20 cellular contexts compared by ENCODE assay signal in genomic region chr3:157700405-157700804, GRCh38.
DNase-seq lines count a peak whose midpoint lies in the region; ATAC-seq and TF ChIP-seq lines count a peak whose summit lies in the region.
"Had no signal": no experiment of that assay in that cellular context is flagged by ENCODE, and none has a peak within 500 bp of the region (broad histone marks: within the 10 kb centered on the region; RNA-seq: fewer than 3 reads in every experiment).

No MANE protein-coding gene starts in this region.

- TF ChIP-seq POLR2A in breast epithelium (IDR thresholded peaks at IDR 0.05) = no peak

- POLR2A ChIA-PET in MCF 10A (lab: Yijun Ruan, JAX) = no interaction called here

- CTCF ChIA-PET in MCF 10A (lab: Yijun Ruan, JAX) = interaction anchor here (0.6 kb wide), 3 partner anchors 55 to 1534 kb away, joined by 3 read pairs; no protein-coding TSS in a partner anchor

- H3K27me3 ChIP-seq in breast epithelium = no peaks in the 10 kb centered on the region
- H3K27me3 ChIP-seq: sigmoid colon, tibial nerve had no signal

- H3K4me1 Mint-ChIP-seq in MCF 10A (ENCODE audit: insufficient read depth, unreplicated experiment) = no peaks in the 10 kb centered on the region
- H3K4me1 Mint-ChIP-seq: activated naive CD4-positive, alpha-beta T cell treated with anti-CD3 and anti-CD28 coated beads, Interleukin-2, amount 50 U/mL, for 24 hours; neural crest cell; T-cell had no signal

- no TSS peak for BruUV-seq in MCF 10A (replicated peaks; lab: Mats Ljungman, UMichigan)

- no peaks in the 10 kb centered on the region for H3K27me3 Mint-ChIP-seq in MCF 10A (ENCODE audit: insufficient read depth, unreplicated experiment)
- H3K27me3 Mint-ChIP-seq: activated naive CD4-positive, alpha-beta T cell treated with anti-CD3 and anti-CD28 coated beads, Interleukin-2, amount 50 U/mL, for 24 hours; T-cell had no signal

- peaks cover 0 to 10% of the 10 kb centered on the region in 2 donors for H3K9me3 ChIP-seq in breast epithelium
- H3K9me3 ChIP-seq: A549, sigmoid colon, tibial nerve had no signal

- H3K27ac ChIP-seq in breast epithelium = no peak overlapping the region
- H3K27ac ChIP-seq: A549, sigmoid colon, tibial nerve had no signal

- H3K9me3 Mint-ChIP-seq in MCF 10A (ENCODE audit: unreplicated experiment) = no peaks in the 10 kb centered on the region
- H3K9me3 Mint-ChIP-seq: activated naive CD4-positive, alpha-beta T cell treated with anti-CD3 and anti-CD28 coated beads, Interleukin-2, amount 50 U/mL, for 24 hours had no signal

- ATAC-seq in HG02610 (IDR thresholded peaks at IDR 0.05; ENCODE audit: unreplicated experiment) (no peak), HG03139 (IDR thresholded peaks at IDR 0.05; ENCODE audit: unreplicated experiment) (no peak)
- ATAC-seq: activated CD4-positive, CD25-positive, alpha-beta regulatory T cell treated with anti-CD3 and anti-CD28 coated beads, Interleukin-2, amount 50 U/mL, for 24 hours; T-cell had no signal

- no peaks in the 10 kb centered on the region for H3K36me3 ChIP-seq in breast epithelium
- H3K36me3 ChIP-seq: sigmoid colon, tibial nerve had no signal

- H3K36me3 Mint-ChIP-seq in MCF 10A (ENCODE audit: insufficient read depth, unreplicated experiment) = no peaks in the 10 kb centered on the region
- H3K36me3 Mint-ChIP-seq: activated naive CD4-positive, alpha-beta T cell treated with anti-CD3 and anti-CD28 coated beads, Interleukin-2, amount 50 U/mL, for 24 hours; T-cell had no signal

- H3K4me1 ChIP-seq in breast epithelium = no peaks in the 10 kb centered on the region
- H3K4me1 ChIP-seq: A549, sigmoid colon, tibial nerve had no signal

- H3K4me3 ChIP-seq in breast epithelium = no peak overlapping the region
- no peak overlapping the region for H3K4me3 ChIP-seq in epithelial cell of esophagus (ENCODE audit: low read length)
- H3K4me3 ChIP-seq in retinal pigment epithelial cell (ENCODE audit: low read length) = no peak overlapping the region
- H3K4me3 ChIP-seq: A549, sigmoid colon, tibial nerve had no signal

- no peak overlapping the region for H3K4me3 Mint-ChIP-seq in MCF 10A (ENCODE audit: unreplicated experiment)
- H3K4me3 Mint-ChIP-seq: activated naive CD4-positive, alpha-beta T cell treated with anti-CD3 and anti-CD28 coated beads, Interleukin-2, amount 50 U/mL, for 24 hours; neural crest cell; T-cell had no signal

- TF ChIP-seq CTCF in MCF 10A (IDR thresholded peaks at IDR 0.05; ENCODE audit: unreplicated experiment) (no peak), breast epithelium (IDR thresholded peaks at IDR 0.05) (no peak), epithelial cell of esophagus (IDR thresholded peaks at IDR 0.05; ENCODE audit: insufficient read depth, low read depth, low read length, missing control alignments) (no peak), retinal pigment epithelial cell (conservative IDR thresholded peaks at IDR 0.05; ENCODE audit: low read depth, low read length) (peak; percentile 22)

- H3K27ac Mint-ChIP-seq in MCF 10A (ENCODE audit: low read depth, unreplicated experiment) = no peak overlapping the region
- H3K27ac Mint-ChIP-seq: activated naive CD4-positive, alpha-beta T cell treated with anti-CD3 and anti-CD28 coated beads, Interleukin-2, amount 50 U/mL, for 24 hours; T-cell had no signal

- intact Hi-C loops in MCF 10A (cut with micrococcal nuclease) (no loop called here), breast epithelium (cut with DNase I; ENCODE audit: low total_unique reads) (no loop called here)

- peak; percentile 16 for DNase-seq in MCF 10A (ENCODE audit: unreplicated experiment)
- DNase-seq in breast epithelium (ENCODE audit: low spot score in 2 of 2) = no peak
- peak; percentile 21 for DNase-seq in OCI-M1 (lab: John Stamatoyannopoulos, UW)
- peak; percentile 14 for DNase-seq in epithelial cell of esophagus (ENCODE audit: low read depth)
- DNase-seq in retinal pigment epithelial cell (ENCODE audit: low read depth) = no peak
- DNase-seq in T-helper 9 cell = no peak
- DNase-seq: COR-L47; effector memory CD4-positive, alpha-beta T cell; mesenchymal stem cell; NCI-H1105 treated with DMSO at 0.1 percent for 48 hours; sigmoid colon; stimulated activated CD4-positive, alpha-beta T cell treated with anti-CD3 and anti-CD28 coated beads, Interleukin-4, amount 100 ng/mL, for 4 hours; T-cell had no signal

Comparison
In these comparisons a context has a peak if more than half of its experiments do, and no peak if none do; other contexts are left out.
1. DNase-seq: peak in MCF 10A (single experiment), OCI-M1 (single experiment) and epithelial cell of esophagus (single experiment); none in breast epithelium (0 of 2), retinal pigment epithelial cell (single experiment) and T-helper 9 cell (single experiment).